Comparison of ENCODE assay signal across 8 cellular contexts in the genomic region with DNA sequence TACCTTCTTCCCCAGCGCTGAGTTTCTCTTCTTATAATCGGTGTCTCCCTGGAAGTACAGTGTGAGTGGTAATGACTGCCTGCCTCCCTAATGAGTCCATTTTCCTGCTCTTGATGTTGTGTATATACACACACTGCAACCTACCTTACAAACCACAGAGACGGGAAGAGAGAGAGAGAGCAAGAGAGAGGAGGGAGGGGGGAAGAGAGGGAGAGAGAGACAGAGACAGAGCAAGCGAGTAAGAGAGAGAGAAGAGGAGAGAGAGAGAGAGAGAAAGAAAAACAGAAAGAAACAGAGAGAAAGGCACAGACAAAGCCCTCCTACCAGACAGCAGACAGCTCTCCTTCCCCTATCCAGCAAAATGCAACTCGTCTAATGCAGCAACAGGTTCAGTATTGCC. TPM values are rescaled to one million over a fixed set of nuclear protein-coding genes. Genes with fewer than 3 reads are reported as not detected.
DNase-seq lines count a peak whose midpoint lies in the region; ATAC-seq, FAIRE-seq and TF ChIP-seq lines count a peak whose summit lies in the region.

No MANE protein-coding gene starts in this region.

- 0 to 1% methylated on average over 5 of the region's 5 CpGs for WGBS in thyroid gland, 2 donors

- FAIRE-seq in RCC 7860 (lab: Jason Lieb, UNC): no peak

- no peaks in the 10 kb centered on the region for H3K9me3 ChIP-seq in thyroid gland

- H3K36me3 ChIP-seq in thyroid gland: no peaks in the 10 kb centered on the region

- H3K4me1 ChIP-seq in thyroid gland: peaks cover 14 to 34% of the 10 kb centered on the region in 2 donors

- TF ChIP-seq POLR2A in thyroid gland (IDR thresholded peaks at IDR 0.05): peak in 1 of 2 donors; percentile 81

- DNase-seq in AML-193 (lab: John Stamatoyannopoulos, UW) (peak; percentile 69 to 81), RCC 7860 (ENCODE audit: low spot score) (peak; percentile 21), dedifferentiated amniotic fluid mesenchymal stem cell (ENCODE audit: extremely low spot score) (peak; percentile 64), medulla oblongata (ENCODE audit: extremely low spot score) (peak; percentile 85), thyroid gland (peak; percentile 19 to 31), OCI-M2 (lab: John Stamatoyannopoulos, UW; ENCODE audit: unreplicated experiment) (no peak)

- H3K4me3 ChIP-seq in thyroid gland (replicated peaks in 1 of 3): peak overlapping the region in 2 of 3 donors; percentile 24 to 25

- peak; percentile 72 for ATAC-seq in GM18858 (IDR thresholded peaks at IDR 0.05; ENCODE audit: unreplicated experiment)
- ATAC-seq in HG03378 (IDR thresholded peaks at IDR 0.05; ENCODE audit: unreplicated experiment): peak; percentile 67

- H3K27ac ChIP-seq in thyroid gland: peak overlapping the region; percentile 50 to 74 (median 66)

- TF ChIP-seq CTCF in thyroid gland (IDR thresholded peaks at IDR 0.05): peak in 4 of 6 experiments; percentile 35 to 59 (median 47)

- intact Hi-C loops in thyroid gland (cut with DNase I): no loop called here

- no peaks in the 10 kb centered on the region for H3K27me3 ChIP-seq in thyroid gland

RNA-seq across cellular contexts. Expression of a gene that starts 46.9 kb away (rescaled TPM):
- total RNA-seq in thyroid gland: 100 to 1,000 TPM; 148 to 242 (median 188) TPM
